In the genomic region with DNA sequence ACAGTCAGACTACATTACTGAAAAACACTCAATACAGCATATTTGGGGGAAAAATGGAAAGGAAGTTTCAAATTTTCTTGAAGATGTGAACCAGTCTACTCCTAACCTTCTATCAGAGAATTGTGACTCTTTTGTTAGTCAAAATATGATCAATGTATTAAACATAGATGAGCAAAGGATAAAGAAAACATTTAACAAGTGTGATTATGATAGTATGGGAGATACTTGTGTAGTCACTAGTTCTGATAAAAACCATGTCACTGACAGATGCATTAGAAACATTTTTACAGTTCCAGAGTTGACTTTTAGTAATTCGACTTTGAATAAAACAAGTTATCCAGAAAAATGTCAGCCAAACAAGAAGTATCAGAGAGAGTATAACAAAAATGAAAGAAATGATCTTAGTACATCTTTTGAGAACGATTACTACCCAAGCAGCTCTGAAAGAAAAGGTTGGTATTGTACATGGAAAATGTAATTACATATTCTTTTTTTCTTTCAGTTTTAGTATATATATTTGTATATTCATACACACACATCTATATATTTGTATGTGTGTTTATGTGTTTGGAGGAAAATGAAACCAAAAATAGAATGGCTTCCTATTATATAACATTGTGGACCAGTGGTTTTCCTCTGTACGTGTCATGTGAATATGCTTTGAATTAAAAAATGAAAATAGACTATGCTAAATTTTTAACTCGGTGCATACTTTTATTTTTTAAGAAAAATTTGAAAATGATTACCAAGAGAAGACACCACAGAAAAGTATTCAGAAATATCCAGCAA, we compare ENCODE assay signal across 16 cellular contexts.
DNase-seq lines count a peak whose midpoint lies in the region; ATAC-seq, FAIRE-seq and TF ChIP-seq lines count a peak whose summit lies in the region.
"Had no signal": no experiment of that assay in that cellular context is flagged by ENCODE, and none has a peak within 500 bp of the region (broad histone marks: within the 10 kb centered on the region; RNA-seq: fewer than 3 reads in every experiment).

No MANE protein-coding gene starts in this region.

- H3K27ac Mint-ChIP-seq in activated naive CD4-positive, alpha-beta T cell treated with anti-CD3 and anti-CD28 coated beads, Interleukin-2, amount 10 ng/mL, durations not matched to agents 7 days and 5 days: peak overlapping the region; percentile 89
- H3K27ac Mint-ChIP-seq in IgD-negative memory B cell: peak overlapping the region in 1 of 3 donors; percentile 4
- H3K27ac Mint-ChIP-seq: endodermal cell had no signal

- no TSS peak for BruUV-seq in GM12878 (replicated peaks; lab: Mats Ljungman, UMichigan)

- 0 out of 2 replicates have a peak overlapping the region, but pooled peaks have one; percentile 7 for H3K4me2 ChIP-seq in GM12878 (ENCODE audit: control insufficient read depth, insufficient read depth)

- TF ChIP-seq EP300 in GM12878 (IDR thresholded peaks at IDR 0.05; ENCODE audit: borderline replicate concordance in 1 of 2, control insufficient read depth in 1 of 2, low read depth in 2 of 2, low read length in 2 of 2): no peak

- peak overlapping the region; percentile 75 for H2AFZ ChIP-seq in GM12878 (ENCODE audit: control insufficient read depth, low read depth, low read length)
- H2AFZ ChIP-seq: parathyroid adenoma had no signal

- H3K27me3 Mint-ChIP-seq in activated naive CD4-positive, alpha-beta T cell treated with anti-CD3 and anti-CD28 coated beads, Interleukin-2, amount 10 ng/mL, durations not matched to agents 7 days and 5 days: no peaks in the 10 kb centered on the region
- no peaks in the 10 kb centered on the region for H3K27me3 Mint-ChIP-seq in IgD-negative memory B cell

- SMC1A ChIA-PET in GM12878 (lab: Charles Lee; ENCODE audit: uncharacterized antibody, unreplicated experiment): interaction anchor here (1.0 kb wide), 1 partner anchor 61 kb away, joined by 3 read pairs; no protein-coding TSS in a partner anchor

- CTCF ChIA-PET in activated naive CD4-positive, alpha-beta T cell treated with anti-CD3 and anti-CD28 coated beads, Interleukin-2, amount 10 ng/mL, durations not matched to agents 7 days and 5 days (lab: Charles Lee): interaction anchor here (0.7 to 1.3 kb wide), 2 partner anchors 10 to 61 kb away, joined by 3 to 4 read pairs; no protein-coding TSS in a partner anchor
- CTCF ChIA-PET in GM12878 (lab: Yijun Ruan, JAX): interaction anchor here (1.0 kb wide), 1 partner anchor 99 kb away, joined by 3 read pairs; no protein-coding TSS in a partner anchor

- ATAC-seq in GM12878: no peak
- no peak for ATAC-seq in upper lobe of right lung
- ATAC-seq in HG03521 (IDR thresholded peaks at IDR 0.05; ENCODE audit: unreplicated experiment): no peak
- ATAC-seq in HG03039 (IDR thresholded peaks at IDR 0.05; ENCODE audit: unreplicated experiment): no peak
- ATAC-seq: body of pancreas, gastroesophageal sphincter had no signal

- DNase-seq in activated naive CD4-positive, alpha-beta T cell treated with anti-CD3 and anti-CD28 coated beads, Interleukin-2, amount 10 ng/mL, durations not matched to agents 7 days and 5 days: no peak
- no peak for DNase-seq in activated naive CD4-positive, alpha-beta T cell treated with anti-CD3 and anti-CD28 coated beads, Interleukin-2, amount 50 U/mL, for 16 hours
- DNase-seq in GM12878 (ENCODE audit: low read depth, low spot score) (no peak), upper lobe of right lung (no peak), COLO829 (ENCODE audit: low spot score) (no peak)
- DNase-seq: body of pancreas; DND-41; endodermal cell; NK-92 treated with Interleukin-12 subunit alpha and Interleukin-12 subunit beta, amount 100 ng/mL, for 24 hours; tibial artery had no signal

- no peaks in the 10 kb centered on the region for H3K4me1 ChIP-seq in GM12878 (ENCODE audit: control insufficient read depth, insufficient read depth, low read length)
- no peaks in the 10 kb centered on the region for H3K4me1 ChIP-seq in upper lobe of right lung
- H3K4me1 ChIP-seq: body of pancreas, gastroesophageal sphincter, parathyroid adenoma, tibial artery had no signal

- H3K27me3 ChIP-seq in GM12878 (replicated peaks in 1 of 2; ENCODE audit: control insufficient read depth in 2 of 2, insufficient read depth in 2 of 2, low read length in 1 of 2): no peaks in the 10 kb centered on the region
- no peaks in the 10 kb centered on the region for H3K27me3 ChIP-seq in upper lobe of right lung
- H3K27me3 ChIP-seq: body of pancreas, gastroesophageal sphincter, tibial artery had no signal

- TF ChIP-seq CTCF in GM12878 (IDR thresholded peaks at IDR 0.05 in 2 of 3, conservative IDR thresholded peaks at IDR 0.05 in 1 of 3; ENCODE audit: control insufficient read depth in 2 of 3, extremely low read depth in 1 of 3, insufficient read depth in 1 of 3, low read depth in 3 of 3, low read length in 3 of 3): no peak
- no peak for TF ChIP-seq CTCF in upper lobe of right lung (IDR thresholded peaks at IDR 0.05)

- H3K36me3 Mint-ChIP-seq in activated naive CD4-positive, alpha-beta T cell treated with anti-CD3 and anti-CD28 coated beads, Interleukin-2, amount 10 ng/mL, durations not matched to agents 7 days and 5 days: peaks cover 53% of the 10 kb centered on the region
- peaks cover 1% of the 10 kb centered on the region for H3K36me3 Mint-ChIP-seq in IgD-negative memory B cell

- peaks cover 27% of the 10 kb centered on the region for H3K4me1 Mint-ChIP-seq in activated naive CD4-positive, alpha-beta T cell treated with anti-CD3 and anti-CD28 coated beads, Interleukin-2, amount 10 ng/mL, durations not matched to agents 7 days and 5 days
- peaks cover 10 to 13% (median 13%) of the 10 kb centered on the region in 3 donors for H3K4me1 Mint-ChIP-seq in IgD-negative memory B cell
- H3K4me1 Mint-ChIP-seq: endodermal cell had no signal

- no peak for TF ChIP-seq RAD21 in GM12878 (IDR thresholded peaks at IDR 0.05; ENCODE audit: insufficient read depth, low read depth, low read length)

- no peaks in the 10 kb centered on the region for H4K20me1 ChIP-seq in GM12878 (ENCODE audit: control insufficient read depth, insufficient read depth)

- H3K4me3 ChIP-seq in GM12878 (no peak overlapping the region), upper lobe of right lung (no peak overlapping the region)
- H3K4me3 ChIP-seq: body of pancreas, gastroesophageal sphincter, tibial artery had no signal

- intact Hi-C loops in GM12878 (cut with micrococcal nuclease; ENCODE audit: unreplicated experiment) (no loop called here), upper lobe of right lung (cut with DNase I) (no loop called here)

- TF ChIP-seq POLR2A in GM12878 (IDR thresholded peaks at IDR 0.05; ENCODE audit: low read depth, low read length): no peak

- H3K27ac ChIP-seq in GM12878 (ENCODE audit: control insufficient read depth, insufficient read depth): no peak overlapping the region
- H3K27ac ChIP-seq in upper lobe of right lung: peak overlapping the region; percentile 19
- H3K27ac ChIP-seq: body of pancreas, gastroesophageal sphincter, parathyroid adenoma, tibial artery had no signal

- 21% methylated on average over 4 of the region's 4 CpGs for WGBS in GM12878 (ENCODE audit: insufficient coverage, insufficient replicate concordance, low lambda C conversion rate, missing lambda C conversion rate)

- peak; percentile 52 for FAIRE-seq in GM12878 (lab: Jason Lieb, UNC)
- FAIRE-seq: H1 had no signal

- in situ Hi-C loops in GM12878 (cut with MboI): loop anchor here (10.0 kb wide), 1 partner anchor 368 kb away; no protein-coding TSS in a partner anchor

- POLR2A ChIA-PET in GM12878 (lab: Charles Lee): no interaction called here

- no peak overlapping the region for H3K9ac ChIP-seq in GM12878 (ENCODE audit: control insufficient read depth, insufficient read depth, low read length)
- H3K9ac ChIP-seq: parathyroid adenoma had no signal

- H3K9me3 ChIP-seq in GM12878 (replicated peaks; ENCODE audit: control insufficient read depth, insufficient read depth, low read length) (no peaks in the 10 kb centered on the region), upper lobe of right lung (no peaks in the 10 kb centered on the region)
- H3K9me3 ChIP-seq: body of pancreas had no signal

- peaks cover 30% of the 10 kb centered on the region for H3K9me3 Mint-ChIP-seq in activated naive CD4-positive, alpha-beta T cell treated with anti-CD3 and anti-CD28 coated beads, Interleukin-2, amount 10 ng/mL, durations not matched to agents 7 days and 5 days
- peaks cover 0 to 9% (median 4%) of the 10 kb centered on the region in 3 donors for H3K9me3 Mint-ChIP-seq in IgD-negative memory B cell

- RAD21 ChIA-PET in GM12878 (lab: Charles Lee; ENCODE audit: unreplicated experiment): interaction anchor here (0.6 to 1.7 kb wide), 4 partner anchors 9 to 462 kb away, joined by 3 to 5 read pairs (median 3); a partner anchor contains a TSS

- H3K4me3 Mint-ChIP-seq in activated naive CD4-positive, alpha-beta T cell treated with anti-CD3 and anti-CD28 coated beads, Interleukin-2, amount 10 ng/mL, durations not matched to agents 7 days and 5 days: peak overlapping the region; percentile 59
- H3K4me3 Mint-ChIP-seq in IgD-negative memory B cell: peak overlapping the region; percentile 21 to 74 (median 42)
- H3K4me3 Mint-ChIP-seq: endodermal cell had no signal

- H3K79me2 ChIP-seq in GM12878 (ENCODE audit: control insufficient read depth, insufficient read depth, low read length): no peaks in the 10 kb centered on the region
- H3K79me2 ChIP-seq: parathyroid adenoma had no signal

- H3K36me3 ChIP-seq in GM12878 (ENCODE audit: control insufficient read depth in 2 of 2, insufficient read depth in 2 of 2, low read length in 1 of 2) (no peaks in the 10 kb centered on the region), upper lobe of right lung (no peaks in the 10 kb centered on the region)
- H3K36me3 ChIP-seq: gastroesophageal sphincter, tibial artery had no signal

TF ChIP-seq in GM12878, 131 proteins besides CTCF, POLR2A, EP300 and RAD21 (continues in another document):
- TF ChIP-seq CHD1 (IDR thresholded peaks at IDR 0.05; ENCODE audit: low read depth, low read length) (no peak), HDAC6 (IDR thresholded peaks at IDR 0.05; ENCODE audit: unreplicated experiment) (no peak), IKZF2 (IDR thresholded peaks at IDR 0.05) (no peak), GATAD2B (conservative IDR thresholded peaks at IDR 0.05; ENCODE audit: low read depth) (no peak), STAT3 (IDR thresholded peaks at IDR 0.05; ENCODE audit: low read depth, low read length) (no peak)
- TF ChIP-seq, protein P1, sequence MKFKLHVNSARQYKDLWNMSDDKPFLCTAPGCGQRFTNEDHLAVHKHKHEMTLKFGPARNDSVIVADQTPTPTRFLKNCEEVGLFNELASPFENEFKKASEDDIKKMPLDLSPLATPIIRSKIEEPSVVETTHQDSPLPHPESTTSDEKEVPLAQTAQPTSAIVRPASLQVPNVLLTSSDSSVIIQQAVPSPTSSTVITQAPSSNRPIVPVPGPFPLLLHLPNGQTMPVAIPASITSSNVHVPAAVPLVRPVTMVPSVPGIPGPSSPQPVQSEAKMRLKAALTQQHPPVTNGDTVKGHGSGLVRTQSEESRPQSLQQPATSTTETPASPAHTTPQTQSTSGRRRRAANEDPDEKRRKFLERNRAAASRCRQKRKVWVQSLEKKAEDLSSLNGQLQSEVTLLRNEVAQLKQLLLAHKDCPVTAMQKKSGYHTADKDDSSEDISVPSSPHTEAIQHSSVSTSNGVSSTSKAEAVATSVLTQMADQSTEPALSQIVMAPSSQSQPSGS (IDR thresholded peaks at IDR 0.05; ENCODE audit: low read length): no peak
